In the genomic region with DNA sequence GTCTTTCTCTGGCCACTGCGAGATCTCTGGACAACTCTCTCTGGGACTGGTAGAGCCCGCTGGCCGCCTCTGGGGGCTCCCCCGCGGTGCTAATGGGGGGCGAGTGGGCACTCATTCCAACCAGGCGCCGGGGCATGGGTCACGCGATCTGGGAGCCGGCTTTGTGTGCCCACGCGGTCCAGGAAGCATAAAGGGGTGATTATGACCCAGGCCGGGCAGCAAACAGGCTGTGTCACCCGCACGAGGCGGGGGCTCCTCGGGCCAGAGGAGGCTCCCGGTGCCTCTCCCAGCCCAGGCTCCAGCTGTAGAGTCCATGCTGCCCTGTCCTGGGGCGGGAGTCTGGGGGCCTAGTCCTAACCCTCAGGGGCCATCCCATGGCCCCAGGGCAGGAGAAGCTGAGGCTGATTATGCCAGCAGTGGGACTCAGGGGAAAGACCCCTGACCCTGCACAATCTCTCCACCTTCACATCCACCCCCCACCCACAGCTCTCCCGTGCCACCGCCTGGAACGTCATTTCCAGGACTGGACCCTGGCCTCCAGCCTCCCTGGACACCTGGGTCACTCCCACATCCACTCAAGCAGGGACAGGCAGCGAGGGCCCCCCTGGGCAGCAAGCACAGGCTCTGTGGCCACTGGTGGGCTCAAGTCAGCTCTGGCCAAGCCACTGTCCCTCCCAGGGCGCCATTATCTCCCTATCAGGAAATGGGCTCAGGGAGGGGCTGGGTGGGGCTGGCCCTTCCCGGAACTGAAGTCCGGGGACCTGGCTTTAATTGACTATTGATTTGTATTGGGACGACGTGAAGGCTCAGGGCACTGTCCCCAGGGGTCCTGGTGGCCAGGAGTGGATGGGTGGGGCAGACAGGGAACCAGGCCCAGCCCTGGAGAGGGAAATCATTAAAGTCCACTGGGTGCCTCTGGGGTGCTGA, we compare ENCODE assay signal across 18 cellular contexts. TPM values are rescaled to one million over a fixed set of nuclear protein-coding genes. Genes with fewer than 3 reads are reported as not detected.
A peak's percentile ranks its signal among the peaks of the same experiment; 100 is the strongest.
DNase-seq lines count a peak whose midpoint lies in the region; ATAC-seq, FAIRE-seq and TF ChIP-seq lines count a peak whose summit lies in the region.
"Had no signal": no experiment of that assay in that cellular context is flagged by ENCODE, and none has a peak within 500 bp of the region (broad histone marks: within the 10 kb centered on the region; RNA-seq: fewer than 3 reads in every experiment).

No MANE protein-coding gene starts in this region.

- intact Hi-C loops in K562 (cut with micrococcal nuclease) (no loop called here), sigmoid colon (cut with DNase I) (no loop called here), PC-9 (cut with micrococcal nuclease; ENCODE audit: unreplicated experiment) (no loop called here)
- intact Hi-C loops in activated T-helper 1 cell treated with anti-CD3 and anti-CD28 coated beads, Interleukin-12 subunit alpha, Interleukin-12 subunit beta, Interleukin-2, Interleukin-4 antibody, amounts not matched to agents 30 ng/mL and 10 ng/mL and 1 ng/mL, durations not matched to agents 14 hours and 24 hours and 36 hours (cut with micrococcal nuclease) = no loop called here

- H3K27me3 ChIP-seq in K562 (ENCODE audit: control insufficient read depth in 2 of 2, insufficient read depth in 2 of 2, low read length in 2 of 2) (peaks cover 0 to 9% of the 10 kb centered on the region in 2 experiments; a peak in 1 of 5 replicates), layer of hippocampus (ENCODE audit: control insufficient read depth, insufficient read depth, low read length) (no peaks in the 10 kb centered on the region), sigmoid colon (no peaks in the 10 kb centered on the region), PC-9 (ENCODE audit: insufficient read depth, low read depth) (no peaks in the 10 kb centered on the region)

- H3K9me3 Mint-ChIP-seq in activated T-helper 1 cell treated with anti-CD3 and anti-CD28 coated beads, Interleukin-12 subunit alpha, Interleukin-12 subunit beta, Interleukin-2, Interleukin-4 antibody, amounts not matched to agents 30 ng/mL and 10 ng/mL and 1 ng/mL, durations not matched to agents 14 hours and 24 hours and 36 hours = no peaks in the 10 kb centered on the region
- H3K9me3 Mint-ChIP-seq: activated T-cell treated with anti-CD3 and anti-CD28 coated beads, Interleukin-2, amount 50 U/mL, for 4 hours; H9 had no signal

- in situ Hi-C loops in K562 (cut with MboI) = no loop called here

- no peak overlapping the region for H3K4me3 Mint-ChIP-seq in activated T-helper 1 cell treated with anti-CD3 and anti-CD28 coated beads, Interleukin-12 subunit alpha, Interleukin-12 subunit beta, Interleukin-2, Interleukin-4 antibody, amounts not matched to agents 30 ng/mL and 10 ng/mL and 1 ng/mL, durations not matched to agents 14 hours and 24 hours and 36 hours
- H3K4me3 Mint-ChIP-seq: activated T-cell treated with anti-CD3 and anti-CD28 coated beads, Interleukin-2, amount 50 U/mL, for 4 hours had no signal

- no peak overlapping the region for H3K4me3 ChIP-seq in K562
- peak overlapping the region in 3 of 4 donors; percentile 82 to 94 (median 83) for H3K4me3 ChIP-seq in sigmoid colon
- no peak overlapping the region for H3K4me3 ChIP-seq in PC-9
- H3K4me3 ChIP-seq: smooth muscle cell had no signal

- no peaks in the 10 kb centered on the region for H3K4me1 Mint-ChIP-seq in activated T-helper 1 cell treated with anti-CD3 and anti-CD28 coated beads, Interleukin-12 subunit alpha, Interleukin-12 subunit beta, Interleukin-2, Interleukin-4 antibody, amounts not matched to agents 30 ng/mL and 10 ng/mL and 1 ng/mL, durations not matched to agents 14 hours and 24 hours and 36 hours (ENCODE audit: low read depth)

- H2AFZ ChIP-seq in K562 (ENCODE audit: low read depth, low read length) = 0 out of 2 replicates have a peak overlapping the region, but pooled peaks have one; percentile 11
- no peak overlapping the region for H2AFZ ChIP-seq in PC-9

- H3K36me3 ChIP-seq in K562 (ENCODE audit: control insufficient read depth, insufficient read depth, low read length) (peaks cover 5% of the 10 kb centered on the region; the same call in 2 of the 3 replicates), sigmoid colon (peaks cover 0 to 11% (median 4%) of the 10 kb centered on the region in 4 donors), PC-9 (ENCODE audit: low read depth) (no peaks in the 10 kb centered on the region)

- DNase-seq in C1 segment of cervical spinal cord (lab: John Stamatoyannopoulos, UW) = peak in 12 of 14 donors; percentile 11 to 83 (median 65)
- peak; percentile 47 to 65 (median 58) for DNase-seq in K562 (ENCODE audit: extremely low read depth in 1 of 4, low spot score in 3 of 4)
- no peak for DNase-seq in sigmoid colon
- no peak for DNase-seq in NCI-H1417 (lab: John Stamatoyannopoulos, UW)
- DNase-seq in activated T-helper 1 cell treated with anti-CD3 and anti-CD28 coated beads, Interleukin-12 subunit alpha, Interleukin-12 subunit beta, Interleukin-2, Interleukin-4 antibody, amounts not matched to agents 30 ng/mL and 10 ng/mL and 1 ng/mL, durations not matched to agents 14 hours and 24 hours and 36 hours (ENCODE audit: low spot score) = no peak
- no peak for DNase-seq in PC-9
- DNase-seq in stimulated activated CD4-positive, alpha-beta T cell treated with anti-CD3 and anti-CD28 coated beads, Interleukin-4, amount 100 ng/mL, for 24 hours = no peak
- DNase-seq: activated CD4-positive, alpha-beta T cell treated with anti-CD3 and anti-CD28 coated beads for 48 hours; activated T-cell treated with anti-CD3 and anti-CD28 coated beads, Interleukin-2, amount 50 U/mL, for 4 hours; DMS 273 treated with DMSO at 0.1 percent for 48 hours; H9; NCI-H1436; NCI-H446 treated with DMSO at 0.1 percent for 48 hours; OCI-M1; T-helper 2 cell had no signal

- H3K4me1 ChIP-seq in K562 (replicated peaks in 1 of 2; ENCODE audit: control insufficient read depth in 2 of 2, insufficient read depth in 2 of 2, low read length in 2 of 2) (peaks cover 22 to 67% of the 10 kb centered on the region in 2 experiments), sigmoid colon (peaks cover 0 to 65% (median 57%) of the 10 kb centered on the region in 4 donors), PC-9 (replicated peaks; ENCODE audit: insufficient read depth) (0 out of 2 replicates have a peak, but pooled peaks cover 7% of the 10 kb centered on the region)

- WGBS in K562 (ENCODE audit: insufficient coverage, low coverage, missing lambda C conversion rate) = 57% methylated on average over 25 of the region's 29 CpGs
- WGBS in sigmoid colon, 2 donors = 60 to 80% methylated on average over 29 of the region's 29 CpGs

- no peaks in the 10 kb centered on the region for H3K9me3 ChIP-seq in K562 (replicated peaks; ENCODE audit: control insufficient read depth, insufficient read depth, low read depth, low read length)
- H3K9me3 ChIP-seq in sigmoid colon = no peaks in the 10 kb centered on the region
- H3K9me3 ChIP-seq in PC-9 (ENCODE audit: insufficient read depth, low read depth) = no peaks in the 10 kb centered on the region

- peak overlapping the region in 1 of 2 experiments; percentile 88; a peak in 2 of 4 replicates for H3K9ac ChIP-seq in K562 (ENCODE audit: insufficient read depth in 1 of 2, low read depth in 2 of 2, low read length in 2 of 2)

- no peaks in the 10 kb centered on the region for H3F3A ChIP-seq in PC-9 (ENCODE audit: insufficient read depth, low read depth)

- H3K4me2 ChIP-seq in K562 (ENCODE audit: insufficient read depth, low read length) = peak overlapping the region; percentile 17; the same call in 1 of the 2 replicates
- no peak overlapping the region for H3K4me2 ChIP-seq in PC-9
- H3K4me2 ChIP-seq: smooth muscle cell had no signal

- POLR2A ChIA-PET in K562 (lab: Yijun Ruan, JAX) = no interaction called here
- POLR2A ChIA-PET in PC-9 (lab: Charles Lee; ENCODE audit: unreplicated experiment) = interaction anchor here (0.7 kb wide), 1 partner anchor 32 kb away, joined by 11 read pairs; no protein-coding TSS in a partner anchor

- no peak overlapping the region for H3K27ac Mint-ChIP-seq in activated T-helper 1 cell treated with anti-CD3 and anti-CD28 coated beads, Interleukin-12 subunit alpha, Interleukin-12 subunit beta, Interleukin-2, Interleukin-4 antibody, amounts not matched to agents 30 ng/mL and 10 ng/mL and 1 ng/mL, durations not matched to agents 14 hours and 24 hours and 36 hours

- TF ChIP-seq EP300 in K562 (IDR thresholded peaks at IDR 0.05; ENCODE audit: low read length) (no peak), sigmoid colon (IDR thresholded peaks at IDR 0.05) (no peak)

- peak; percentile 47 for ATAC-seq in K562
- ATAC-seq: activated T-cell treated with anti-CD3 and anti-CD28 coated beads, Interleukin-2, amount 50 U/mL, for 4 hours had no signal

- CTCF ChIA-PET in K562 (lab: Yijun Ruan, JAX; ENCODE audit: low intra/inter-chr PET ratio) (no interaction called here), PC-9 (lab: Charles Lee) (no interaction called here)

- H3K9me1 ChIP-seq in K562 (ENCODE audit: control insufficient read depth, insufficient read depth, low read length) = no peaks in the 10 kb centered on the region

- H3K27ac ChIP-seq in K562 (ENCODE audit: extremely low read depth, low read depth, low read length) = no peak overlapping the region
- H3K27ac ChIP-seq in layer of hippocampus (ENCODE audit: low read depth, low read length) = peak overlapping the region; percentile 89
- H3K27ac ChIP-seq in sigmoid colon = peak overlapping the region; percentile 40 to 95 (median 92)
- no peak overlapping the region for H3K27ac ChIP-seq in PC-9

- peaks cover 16% of the 10 kb centered on the region for H3K27me3 Mint-ChIP-seq in activated T-helper 1 cell treated with anti-CD3 and anti-CD28 coated beads, Interleukin-12 subunit alpha, Interleukin-12 subunit beta, Interleukin-2, Interleukin-4 antibody, amounts not matched to agents 30 ng/mL and 10 ng/mL and 1 ng/mL, durations not matched to agents 14 hours and 24 hours and 36 hours (ENCODE audit: insufficient read depth)

- H3K9me2 ChIP-seq in PC-9 (ENCODE audit: insufficient read depth) = no peaks in the 10 kb centered on the region

- no peaks in the 10 kb centered on the region for H3K36me3 Mint-ChIP-seq in activated T-helper 1 cell treated with anti-CD3 and anti-CD28 coated beads, Interleukin-12 subunit alpha, Interleukin-12 subunit beta, Interleukin-2, Interleukin-4 antibody, amounts not matched to agents 30 ng/mL and 10 ng/mL and 1 ng/mL, durations not matched to agents 14 hours and 24 hours and 36 hours (ENCODE audit: low read depth)

- peak; percentile 75 for FAIRE-seq in K562 (lab: Jason Lieb, UNC)
- FAIRE-seq: keratinocyte had no signal

- TF ChIP-seq RAD21 in K562 (CRISPR knock-in tag; conservative IDR thresholded peaks at IDR 0.05 in 1 of 2, IDR thresholded peaks at IDR 0.05 in 1 of 2) = no peak

- H3K79me2 ChIP-seq in K562 (ENCODE audit: control insufficient read depth, insufficient read depth, low read length) = peaks cover 23% of the 10 kb centered on the region
- peaks cover 5% of the 10 kb centered on the region; the same call in 1 of the 2 replicates for H3K79me2 ChIP-seq in PC-9 (ENCODE audit: low read depth)

- no peak for TF ChIP-seq POLR2A in K562 (conservative IDR thresholded peaks at IDR 0.05)
- no peak for TF ChIP-seq POLR2A in sigmoid colon (IDR thresholded peaks at IDR 0.05)

- TF ChIP-seq CTCF in K562 (IDR thresholded peaks at IDR 0.05 in 2 of 3, conservative IDR thresholded peaks at IDR 0.05 in 1 of 3; ENCODE audit: insufficient read depth in 2 of 3, low read depth in 1 of 3, low read length in 3 of 3) (no peak), sigmoid colon (IDR thresholded peaks at IDR 0.05) (no peak), PC-9 (conservative IDR thresholded peaks at IDR 0.05) (no peak)

- BruUV-seq in K562 (replicated peaks; lab: Mats Ljungman, UMichigan) = no TSS peak
- BruUV-seq in PC-9 (replicated peaks; lab: Mats Ljungman, UMichigan) = no TSS peak

- H4K20me1 ChIP-seq in K562 (replicated peaks; ENCODE audit: control insufficient read depth, insufficient read depth, low read length) = peaks cover 18% of the 10 kb centered on the region; the same call in 1 of the 2 replicates
- no peaks in the 10 kb centered on the region; the same call in 1 of the 2 replicates for H4K20me1 ChIP-seq in PC-9 (ENCODE audit: insufficient read depth)

RNA-seq across cellular contexts. Expression of a gene that starts 50.0 kb away (rescaled TPM):
- 79.8 and 180 TPM in 2 replicates for total RNA-seq in K562 (2011; cell fraction: chromatin; rRNA removed; ENCODE audit: low replicate concordance)
- total RNA-seq in K562 (2011; cell fraction: nucleolus; rRNA removed) = 97.4 and 130 TPM in 2 replicates
- total RNA-seq in K562 (2011; cell fraction: nucleoplasm; rRNA removed) = 85.8 and 89.2 TPM in 2 replicates
- total RNA-seq in K562 (2014; rRNA removed) (26.4 and 28.0 TPM in 2 replicates), K562 (2014; rRNA removed; fragmentation: Illumina TruSeq; extraction: Trizol) (6.1 and 6.7 TPM in 2 replicates), K562 (2015; rRNA removed; fragmentation: Illumina TruSeq; extraction: Trizol) (14.1 and 15.1 TPM in 2 replicates), K562 (2021) (45.2 and 49.4 TPM in 2 replicates), sigmoid colon (100 to 1,000 TPM; 120 to 211 (median 139) TPM), PC-9 (2021) (131 and 183 TPM in 2 replicates)
- polyA plus RNA-seq in K562 (2011; rRNA removed) (14.9 and 17.4 TPM in 2 replicates), K562 (2014; fragmentation: Illumina TruSeq; extraction: Trizol) (8.3 and 10.7 TPM in 2 replicates), K562 (2014; fragmentation: Nextera tagmentation; extraction: Ambion mirVana) (1 to 10 TPM; 1.1 to 1.2 TPM), K562 (2014; rRNA removed) (26.9 and 27.4 TPM in 2 replicates), sigmoid colon (10 to 100 TPM in 1 of 3 donors, 1 to 10 TPM in 1, under 1 TPM in 1; 0.46 to 12.3 (median 2.4) TPM)
- polyA plus RNA-seq in K562 (2011; cell fraction: cytosol; rRNA removed) = 14.3 and 32.7 TPM in 2 replicates
- 54.1 and 106 TPM in 2 replicates for polyA plus RNA-seq in K562 (2011; cell fraction: nucleus; rRNA removed)
- 23.1 and 29.5 TPM in 2 replicates for polyA plus RNA-seq in K562 (2012)
- 11.5 and 28.9 TPM in 2 replicates for polyA minus RNA-seq in K562 (2011; rRNA and poly(A)+ RNA removed)
- 41.9 and 44.2 TPM in 2 replicates for polyA minus RNA-seq in K562 (2011; cell fraction: cytosol; rRNA and poly(A)+ RNA removed)
- polyA minus RNA-seq in K562 (2011; cell fraction: nucleus; rRNA and poly(A)+ RNA removed) = 27.2 and 33.5 TPM in 2 replicates
- 0.21 TPM in 1 of 2 replicates, not detected in the other for total RNA-seq in activated T-helper 1 cell treated with anti-CD3 and anti-CD28 coated beads, Interleukin-12 subunit alpha, Interleukin-12 subunit beta, Interleukin-2, Interleukin-4 antibody, amounts not matched to agents 30 ng/mL and 10 ng/mL and 1 ng/mL, durations not matched to agents 14 hours and 24 hours and 36 hours

Comparison
In these comparisons a context has a peak if more than half of its experiments do, and no peak if none do; other contexts are left out.
1. DNase-seq: peak in C1 segment of cervical spinal cord (12 of 14) and K562 (4 of 4); none in sigmoid colon (single experiment), NCI-H1417 (0 of 3), activated T-helper 1 cell treated with anti-CD3 and anti-CD28 coated beads, Interleukin-12 subunit alpha, Interleukin-12 subunit beta, Interleukin-2, Interleukin-4 antibody, amounts not matched to agents 30 ng/mL and 10 ng/mL and 1 ng/mL, durations not matched to agents 14 hours and 24 hours and 36 hours (single experiment), PC-9 (0 of 2) and stimulated activated CD4-positive, alpha-beta T cell treated with anti-CD3 and anti-CD28 coated beads, Interleukin-4, amount 100 ng/mL, for 24 hours (single experiment).
2. H3K27ac ChIP-seq: peak in layer of hippocampus (single experiment) and sigmoid colon (4 of 4); none in K562 (single experiment) and PC-9 (single experiment).
3. H3K4me3 ChIP-seq: peak in sigmoid colon (3 of 4); none in K562 (single experiment) and PC-9 (single experiment).